Comparison of ENCODE assay signal across 1 cellular context in genomic region chr7:158861936-158862704, GRCh38.
A peak's percentile ranks its signal among the peaks of the same experiment; 100 is the strongest.
TF ChIP-seq lines count a peak whose summit lies in the region.

No MANE protein-coding gene starts in this region.

TF ChIP-seq in HEK293, 187 proteins besides CTCF, POLR2A, EP300 and RAD21:
- TF ChIP-seq ZNF830 (tag by site-specific recombination; IDR thresholded peaks at IDR 0.05; ENCODE audit: low read depth) = no peak
- TF ChIP-seq ZNF354C (tag by site-specific recombination; IDR thresholded peaks at IDR 0.05; ENCODE audit: borderline replicate concordance, low read depth) = no peak
- no peak for TF ChIP-seq ZNF776 (tag by site-specific recombination; IDR thresholded peaks at IDR 0.05; ENCODE audit: borderline replicate concordance)
- peak; percentile 75 for TF ChIP-seq ZNF121 (tag by site-specific recombination; IDR thresholded peaks at IDR 0.05)
